ENCODE assay signal across 8 cellular contexts in the genomic region with DNA sequence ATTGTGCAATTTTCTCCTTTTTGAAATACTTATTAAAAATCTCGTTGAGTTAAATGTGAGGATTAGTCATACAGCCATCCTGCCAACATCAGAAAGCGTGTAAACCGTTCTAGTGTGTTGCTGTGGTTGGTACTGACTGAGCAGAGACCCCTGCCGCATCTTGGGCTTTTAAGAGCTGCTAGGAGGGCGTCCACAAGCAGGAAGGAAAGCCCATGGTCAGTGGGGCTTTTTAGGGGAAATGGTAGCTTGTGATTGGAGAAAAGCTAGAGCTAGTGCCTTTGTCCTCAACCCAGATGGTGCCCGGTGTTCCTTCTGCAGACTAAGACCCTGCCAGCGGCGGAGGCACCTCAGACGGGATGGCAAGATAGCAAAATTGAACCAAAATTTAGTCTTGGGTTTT. TPM values are rescaled to one million over a fixed set of nuclear protein-coding genes. Genes with fewer than 3 reads are reported as not detected.
DNase-seq lines count a peak whose midpoint lies in the region; ATAC-seq and TF ChIP-seq lines count a peak whose summit lies in the region.

No MANE protein-coding gene starts in this region.

- DNase-seq in Caki2 (ENCODE audit: low read depth) (peak; percentile 7), MG63 (peak; percentile 25), hepatocyte (ENCODE audit: low spot score) (no peak), omental fat pad (ENCODE audit: low spot score) (no peak), putamen (ENCODE audit: low spot score) (no peak)
- DNase-seq in activated naive CD4-positive, alpha-beta T cell treated with anti-CD3 and anti-CD28 coated beads for 36 hours, result peak; percentile 40

- H3K27ac ChIP-seq in hepatocyte (no peak overlapping the region), skeletal muscle tissue (ENCODE audit: low read depth, low read length) (peak overlapping the region; percentile 96)

- peak overlapping the region; percentile 96 for H3K4me3 ChIP-seq in MG63
- H3K4me3 ChIP-seq in hepatocyte, result peak overlapping the region; percentile 79
- H3K4me3 ChIP-seq in skeletal muscle tissue (ENCODE audit: low read length in 3 of 3), result peak overlapping the region; percentile 81 to 93 (median 90)

- in situ Hi-C loops in Caki2 (cut with HindIII; ENCODE audit: low pct_unique_long_range_greater_than_20kb, low sequenced_read_pairs), result no loop called here

- H3K4me1 ChIP-seq in hepatocyte (ENCODE audit: insufficient read depth) (peaks cover 17% of the 10 kb centered on the region), skeletal muscle tissue (ENCODE audit: control insufficient read depth in 3 of 3, insufficient read depth in 3 of 3, low read length in 3 of 3) (peaks cover 18 to 36% (median 24%) of the 10 kb centered on the region in 3 donors)

- H3K9me3 ChIP-seq in MG63 (no peaks in the 10 kb centered on the region), hepatocyte (ENCODE audit: low read depth) (no peaks in the 10 kb centered on the region), skeletal muscle tissue (ENCODE audit: control insufficient read depth in 3 of 3, low read length in 3 of 3) (no peaks in the 10 kb centered on the region)

- ATAC-seq in omental fat pad (ENCODE audit: low FRiP score), result no peak
- ATAC-seq in HG03571 (IDR thresholded peaks at IDR 0.05; ENCODE audit: unreplicated experiment), result no peak

- H3K27me3 ChIP-seq in MG63 (no peaks in the 10 kb centered on the region), hepatocyte (no peaks in the 10 kb centered on the region), skeletal muscle tissue (ENCODE audit: control insufficient read depth in 3 of 3, insufficient read depth in 3 of 3, low read length in 3 of 3) (no peaks in the 10 kb centered on the region)

- H4K20me1 ChIP-seq in hepatocyte (ENCODE audit: insufficient read depth, poor library complexity, severe bottlenecking), result peaks cover 38% of the 10 kb centered on the region

- H3K9me3 Mint-ChIP-seq in activated naive CD4-positive, alpha-beta T cell treated with anti-CD3 and anti-CD28 coated beads for 36 hours, result no peaks in the 10 kb centered on the region

- 41% methylated on average over 9 of the region's 9 CpGs for WGBS in hepatocyte (ENCODE audit: low lambda C conversion rate, missing lambda C conversion rate)

- H3K4me2 ChIP-seq in hepatocyte, result peak overlapping the region; percentile 90

- H3K27me3 Mint-ChIP-seq in activated naive CD4-positive, alpha-beta T cell treated with anti-CD3 and anti-CD28 coated beads for 36 hours (ENCODE audit: low read depth), result no peaks in the 10 kb centered on the region

- H3K79me2 ChIP-seq in hepatocyte, result peaks cover 72% of the 10 kb centered on the region

- H3K27ac Mint-ChIP-seq in activated naive CD4-positive, alpha-beta T cell treated with anti-CD3 and anti-CD28 coated beads for 36 hours, result peak overlapping the region; percentile 86

- H3K4me3 Mint-ChIP-seq in activated naive CD4-positive, alpha-beta T cell treated with anti-CD3 and anti-CD28 coated beads for 36 hours, result peak overlapping the region; percentile 92

- intact Hi-C loops in activated naive CD4-positive, alpha-beta T cell treated with anti-CD3 and anti-CD28 coated beads for 36 hours (cut with micrococcal nuclease), result loop anchor here (5.0 kb wide), 2 partner anchors 238 to 253 kb away; no protein-coding TSS in a partner anchor

- peaks cover 54% of the 10 kb centered on the region for H3K4me1 Mint-ChIP-seq in activated naive CD4-positive, alpha-beta T cell treated with anti-CD3 and anti-CD28 coated beads for 36 hours (ENCODE audit: low read depth)

- no peak overlapping the region for H2AFZ ChIP-seq in hepatocyte

- peak overlapping the region; percentile 76 to 98 (median 94) for H3K9ac ChIP-seq in skeletal muscle tissue (ENCODE audit: low read depth in 1 of 3, low read length in 3 of 3)

- no peaks in the 10 kb centered on the region for H3K9me2 ChIP-seq in hepatocyte (replicated peaks; ENCODE audit: insufficient read depth)

- H3K36me3 ChIP-seq in MG63 (peaks cover 18% of the 10 kb centered on the region), hepatocyte (replicated peaks; ENCODE audit: insufficient read depth, low read depth) (no peaks in the 10 kb centered on the region), skeletal muscle tissue (ENCODE audit: control insufficient read depth in 3 of 3, insufficient read depth in 3 of 3, low read length in 3 of 3) (peaks cover 2 to 9% (median 8%) of the 10 kb centered on the region in 3 donors)

- TF ChIP-seq CTCF in hepatocyte (IDR thresholded peaks at IDR 0.05; ENCODE audit: poor library complexity), result no peak
- no peak for TF ChIP-seq CTCF in omental fat pad (IDR thresholded peaks at IDR 0.05)

- CTCF ChIA-PET in activated naive CD4-positive, alpha-beta T cell treated with anti-CD3 and anti-CD28 coated beads for 36 hours (lab: Charles Lee), result interaction anchor here (1.1 to 2.6 kb wide), 2 partner anchors 31 to 64 kb away, joined by 6 to 13 read pairs; no protein-coding TSS in a partner anchor

- peaks cover 15% of the 10 kb centered on the region for H3K36me3 Mint-ChIP-seq in activated naive CD4-positive, alpha-beta T cell treated with anti-CD3 and anti-CD28 coated beads for 36 hours (ENCODE audit: low read depth)

RNA-seq across cellular contexts. Expression of a gene that starts 1.4 kb away (rescaled TPM):
- 81.3 and 93.4 TPM in 2 replicates for total RNA-seq in Caki2 (2014; rRNA removed; shearing (Covaris generic); ENCODE audit: low replicate concordance)
- 101 and 128 TPM in 2 replicates for total RNA-seq in MG63 (2014; rRNA removed; shearing (Covaris generic); ENCODE audit: low replicate concordance)
- total RNA-seq in activated naive CD4-positive, alpha-beta T cell treated with anti-CD3 and anti-CD28 coated beads for 36 hours, result 100 to 1,000 TPM; 133 to 136 TPM
- total RNA-seq in hepatocyte (91.2 and 102 TPM in 2 replicates), skeletal muscle tissue (98.6 TPM), omental fat pad (10 to 100 TPM; 76.5 to 92.8 (median 83.0) TPM)
- 140 and 159 TPM in 2 replicates for polyA plus RNA-seq in hepatocyte

RNA-seq across cellular contexts. Expression of a gene that starts 1.5 kb away (rescaled TPM):
- 4.5 and 6.2 TPM in 2 replicates for total RNA-seq in Caki2 (2014; rRNA removed; shearing (Covaris generic); ENCODE audit: low replicate concordance)
- 2.9 and 3.4 TPM in 2 replicates for total RNA-seq in MG63 (2014; rRNA removed; shearing (Covaris generic); ENCODE audit: low replicate concordance)
- total RNA-seq in activated naive CD4-positive, alpha-beta T cell treated with anti-CD3 and anti-CD28 coated beads for 36 hours, result 1 to 10 TPM; 3.6 to 4.0 TPM
- 4.6 and 4.8 TPM in 2 replicates for total RNA-seq in hepatocyte
- polyA plus RNA-seq in hepatocyte, result 11.4 and 13.7 TPM in 2 replicates
- 6.3 TPM for total RNA-seq in skeletal muscle tissue
- total RNA-seq in omental fat pad, result 10 to 100 TPM in 1 of 4 donors, 1 to 10 TPM in 3; 4.7 to 10.6 (median 5.5) TPM

RNA-seq across cellular contexts. Expression of a gene that starts 28.2 kb away (rescaled TPM):
- total RNA-seq in Caki2 (2014; rRNA removed; shearing (Covaris generic); ENCODE audit: low replicate concordance), result not detected in 2 replicates
- not detected in 2 replicates for total RNA-seq in MG63 (2014; rRNA removed; shearing (Covaris generic); ENCODE audit: low replicate concordance)
- total RNA-seq in activated naive CD4-positive, alpha-beta T cell treated with anti-CD3 and anti-CD28 coated beads for 36 hours, result not detected
- total RNA-seq in hepatocyte (not detected in 2 replicates), skeletal muscle tissue (19.3 TPM), omental fat pad (not detected)
- 0.18 TPM in 1 of 2 replicates, not detected in the other for polyA plus RNA-seq in hepatocyte

RNA-seq across cellular contexts. Expression of a gene that starts 52.0 kb away (rescaled TPM):
- 107 and 119 TPM in 2 replicates for total RNA-seq in Caki2 (2014; rRNA removed; shearing (Covaris generic); ENCODE audit: low replicate concordance)
- total RNA-seq in MG63 (2014; rRNA removed; shearing (Covaris generic); ENCODE audit: low replicate concordance), result 107 and 139 TPM in 2 replicates
- 10 to 100 TPM; 61.1 to 62.8 TPM for total RNA-seq in activated naive CD4-positive, alpha-beta T cell treated with anti-CD3 and anti-CD28 coated beads for 36 hours
- total RNA-seq in hepatocyte (109 and 116 TPM in 2 replicates), skeletal muscle tissue (42.3 TPM), omental fat pad (10 to 100 TPM; 69.0 to 92.2 (median 78.3) TPM)
- 169 and 197 TPM in 2 replicates for polyA plus RNA-seq in hepatocyte

Comparison
In these comparisons a context has a peak if more than half of its experiments do, and no peak if none do; other contexts are left out.
1. DNase-seq: peak in Caki2 (single experiment), MG63 (single experiment) and activated naive CD4-positive, alpha-beta T cell treated with anti-CD3 and anti-CD28 coated beads for 36 hours (single experiment); none in hepatocyte (single experiment), omental fat pad (single experiment) and putamen (single experiment).
2. RNA of a gene that starts 28.2 kb away (total RNA-seq): 19.3 TPM in skeletal muscle tissue (single experiment); not detected in activated naive CD4-positive, alpha-beta T cell treated with anti-CD3 and anti-CD28 coated beads for 36 hours, not detected in Caki2, not detected in MG63, not detected in hepatocyte and not detected in omental fat pad; every median in the first group is over 10 times any median in the second.
3. Peak in every context shown above with its lines, with median percentiles within 50 percentile points of each other: H3K4me3 ChIP-seq.